23 cellular contexts compared by ENCODE assay signal in the genomic region with DNA sequence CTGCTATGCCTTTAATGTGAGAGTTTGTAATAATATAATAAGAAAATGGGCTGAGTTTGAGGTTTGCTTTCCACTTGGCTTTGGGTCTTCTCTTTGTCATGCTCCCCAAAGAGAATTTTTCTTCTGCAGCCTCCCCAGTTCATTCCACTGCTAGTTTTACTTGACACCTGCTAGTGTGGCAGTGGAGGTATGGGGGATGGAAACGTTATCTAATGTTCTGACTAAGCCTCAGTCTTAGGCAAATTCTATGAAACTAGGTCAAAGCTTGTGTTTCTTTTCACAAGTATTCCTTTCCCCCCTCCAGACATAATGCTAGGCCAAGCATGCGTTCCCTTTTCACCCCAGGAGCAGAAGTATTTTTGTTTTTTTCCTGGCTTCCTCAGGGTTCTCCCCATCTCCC.
A peak's percentile ranks its signal among the peaks of the same experiment; 100 is the strongest.
DNase-seq lines count a peak whose midpoint lies in the region; ATAC-seq and TF ChIP-seq lines count a peak whose summit lies in the region.
"Had no signal": no experiment of that assay in that cellular context is flagged by ENCODE, and none has a peak within 500 bp of the region (broad histone marks: within the 10 kb centered on the region; RNA-seq: fewer than 3 reads in every experiment).

No MANE protein-coding gene starts in this region.

- peaks cover 0 to 2% (median 0%) of the 10 kb centered on the region in 7 donors for H3K9me3 Mint-ChIP-seq in CD4-positive, CD25-positive, alpha-beta regulatory T cell
- H3K9me3 Mint-ChIP-seq: CD4-positive, alpha-beta memory T cell; GM23338 had no signal

- H3K4me1 ChIP-seq in CD4-positive, CD25-positive, alpha-beta regulatory T cell (ENCODE audit: control insufficient read depth, insufficient read depth, low read length, poor library complexity, severe bottlenecking): peaks cover 4% of the 10 kb centered on the region
- peaks cover 44% of the 10 kb centered on the region for H3K4me1 ChIP-seq in OCI-LY1 (ENCODE audit: insufficient read depth, low read length, severe bottlenecking)
- peaks cover 6% of the 10 kb centered on the region for H3K4me1 ChIP-seq in thymus (ENCODE audit: control insufficient read depth, insufficient read depth, low read length)
- H3K4me1 ChIP-seq in transverse colon: no peaks in the 10 kb centered on the region
- H3K4me1 ChIP-seq: A549, BE2C, HAP-1 had no signal

- no peaks in the 10 kb centered on the region for H4K20me1 ChIP-seq in OCI-LY1 (ENCODE audit: insufficient read depth, low read length)

- no peaks in the 10 kb centered on the region for H3K36me3 ChIP-seq in CD4-positive, CD25-positive, alpha-beta regulatory T cell (ENCODE audit: control insufficient read depth, insufficient read depth, low read length)
- H3K36me3 ChIP-seq in OCI-LY1 (ENCODE audit: insufficient read depth, low read length): no peaks in the 10 kb centered on the region
- H3K36me3 ChIP-seq in thymus (ENCODE audit: control insufficient read depth, insufficient read depth): no peaks in the 10 kb centered on the region
- H3K36me3 ChIP-seq in MG63: no peaks in the 10 kb centered on the region
- H3K36me3 ChIP-seq in transverse colon: no peaks in the 10 kb centered on the region
- H3K36me3 ChIP-seq: BE2C; BLaER1 treated with 17β-estradiol and CSF1 and Interleukin-3, amounts not matched to agents 10 nM and 100 nM; HAP-1 had no signal

- no peak overlapping the region for H3K4me2 ChIP-seq in OCI-LY1 (ENCODE audit: low read length)
- H3K4me2 ChIP-seq: A549; BLaER1 treated with 17β-estradiol and CSF1 and Interleukin-3, amounts not matched to agents 10 nM and 100 nM; GM23338 had no signal

- H3K79me2 ChIP-seq in OCI-LY1 (ENCODE audit: insufficient read depth, low read length): no peaks in the 10 kb centered on the region

- in situ Hi-C loops in transverse colon (cut with MboI; ENCODE audit: low pct_ligation_motif_present in 1 of 4, low pct_unique_long_range_greater_than_20kb in 1 of 4, low sequenced_read_pairs in 3 of 4): loop anchor here in 1 of 4 donors (25.0 kb wide), 1 partner anchor 923 kb away; no protein-coding TSS in a partner anchor

- H3K4me1 Mint-ChIP-seq in CD4-positive, CD25-positive, alpha-beta regulatory T cell: peaks cover 7 to 35% (median 12%) of the 10 kb centered on the region in 4 donors
- H3K4me1 Mint-ChIP-seq: CD14-positive monocyte had no signal

- no peaks in the 10 kb centered on the region for H3K27me3 ChIP-seq in CD4-positive, CD25-positive, alpha-beta regulatory T cell (ENCODE audit: control insufficient read depth, insufficient read depth, low read length)
- H3K27me3 ChIP-seq in OCI-LY1 (ENCODE audit: insufficient read depth, low read length): no peaks in the 10 kb centered on the region
- no peaks in the 10 kb centered on the region for H3K27me3 ChIP-seq in thymus (ENCODE audit: control insufficient read depth, insufficient read depth)
- no peaks in the 10 kb centered on the region for H3K27me3 ChIP-seq in MG63
- no peaks in the 10 kb centered on the region for H3K27me3 ChIP-seq in transverse colon
- H3K27me3 ChIP-seq: BE2C had no signal

- peak overlapping the region in 2 of 3 donors; percentile 21 to 28 for H3K27ac Mint-ChIP-seq in CD4-positive, CD25-positive, alpha-beta regulatory T cell
- H3K27ac Mint-ChIP-seq: CD14-positive monocyte, GM23338, HFFc6 had no signal

- no peak overlapping the region for H3K4me3 ChIP-seq in CD4-positive, CD25-positive, alpha-beta regulatory T cell (ENCODE audit: low read depth, low read length)
- H3K4me3 ChIP-seq in GM12865 (ENCODE audit: low read depth, low read length) (no peak overlapping the region), OCI-LY1 (ENCODE audit: low read depth, low read length, poor library complexity, severe bottlenecking) (no peak overlapping the region), thymus (ENCODE audit: low read length) (no peak overlapping the region), MG63 (no peak overlapping the region), transverse colon (no peak overlapping the region)
- H3K4me3 ChIP-seq: A549; BLaER1 treated with 17β-estradiol and CSF1 and Interleukin-3, amounts not matched to agents 10 nM and 100 nM; GM12878; GM23338; HAP-1 had no signal

- H2AFZ ChIP-seq in OCI-LY1 (ENCODE audit: low read length): no peak overlapping the region
- H2AFZ ChIP-seq: GM23338 had no signal

- TF ChIP-seq CTCF in GM12865 (IDR thresholded peaks at IDR 0.05; ENCODE audit: insufficient read depth, low read depth, low read length, missing control alignments): no peak
- no peak for TF ChIP-seq CTCF in OCI-LY1 (IDR thresholded peaks at IDR 0.05; ENCODE audit: low read length)
- TF ChIP-seq CTCF in transverse colon (IDR thresholded peaks at IDR 0.05): no peak

- no peaks in the 10 kb centered on the region for H3K9me2 ChIP-seq in OCI-LY1 (ENCODE audit: low read depth, low read length)

- no peaks in the 10 kb centered on the region for H3K27me3 Mint-ChIP-seq in CD4-positive, CD25-positive, alpha-beta regulatory T cell
- H3K27me3 Mint-ChIP-seq: CD4-positive, alpha-beta memory T cell had no signal

- no peaks in the 10 kb centered on the region for H3F3A ChIP-seq in OCI-LY1 (ENCODE audit: insufficient read depth, low read length)

- WGBS in thymus: 30% methylated on average over 2 of the region's 2 CpGs
- WGBS in transverse colon (ENCODE audit: low coverage in 1 of 2), 2 donors: 63% methylated on average over 2 of the region's 2 CpGs; no CpG with 5 or more reads in 1 of the 2 donors

- no peak overlapping the region for H3K9ac ChIP-seq in OCI-LY1 (ENCODE audit: low read length)
- H3K9ac ChIP-seq: BLaER1 treated with 17β-estradiol and CSF1 and Interleukin-3, amounts not matched to agents 10 nM and 100 nM had no signal

- DNase-seq in CD4-positive, CD25-positive, alpha-beta regulatory T cell: peak in 1 of 3 donors; percentile 31
- DNase-seq in GM12865 (ENCODE audit: low read depth) (peak; percentile 32), MG63 (no peak), cardiac septum (ENCODE audit: low spot score) (no peak), transverse colon (no peak)
- DNase-seq: 8988T; ACHN; AML-193; BE2C; Calu3; CD4-positive, alpha-beta memory T cell; COR-L47; DMS53; DMS79 treated with DMSO at 0.1 percent for 48 hours; HFFc6 had no signal

- no peak overlapping the region for H3K27ac ChIP-seq in CD4-positive, CD25-positive, alpha-beta regulatory T cell (ENCODE audit: insufficient read depth, low read length, poor library complexity, severe bottlenecking)
- peak overlapping the region; percentile 21 for H3K27ac ChIP-seq in OCI-LY1 (ENCODE audit: low read depth, low read length, poor library complexity, severe bottlenecking)
- H3K27ac ChIP-seq in thymus (ENCODE audit: low read depth): peak overlapping the region; percentile 18
- H3K27ac ChIP-seq in transverse colon: no peak overlapping the region
- H3K27ac ChIP-seq: A549; BLaER1 treated with 17β-estradiol and CSF1 and Interleukin-3, amounts not matched to agents 10 nM and 100 nM had no signal

- H3K4me3 Mint-ChIP-seq in CD4-positive, CD25-positive, alpha-beta regulatory T cell: peak overlapping the region in 1 of 4 donors; percentile 12
- H3K4me3 Mint-ChIP-seq: CD14-positive monocyte; CD4-positive, alpha-beta memory T cell; GM23338; HFFc6 had no signal

- TF ChIP-seq POLR2A in transverse colon (IDR thresholded peaks at IDR 0.05): no peak

- H3K36me3 Mint-ChIP-seq in CD4-positive, CD25-positive, alpha-beta regulatory T cell: no peaks in the 10 kb centered on the region
- H3K36me3 Mint-ChIP-seq: CD14-positive monocyte; CD4-positive, alpha-beta memory T cell had no signal

- TF ChIP-seq EP300 in transverse colon (IDR thresholded peaks at IDR 0.05; ENCODE audit: low read depth): no peak

- no peaks in the 10 kb centered on the region for H3K9me3 ChIP-seq in CD4-positive, CD25-positive, alpha-beta regulatory T cell (ENCODE audit: control insufficient read depth in 2 of 2, low read length in 2 of 2)
- H3K9me3 ChIP-seq in OCI-LY1 (ENCODE audit: low read length): no peaks in the 10 kb centered on the region
- H3K9me3 ChIP-seq in thymus (ENCODE audit: control insufficient read depth): no peaks in the 10 kb centered on the region
- H3K9me3 ChIP-seq in MG63: no peaks in the 10 kb centered on the region
- no peaks in the 10 kb centered on the region for H3K9me3 ChIP-seq in transverse colon
- H3K9me3 ChIP-seq: A549; BE2C; BLaER1 treated with 17β-estradiol and CSF1 and Interleukin-3, amounts not matched to agents 10 nM and 100 nM; HAP-1 had no signal

- no peak for ATAC-seq in CD4-positive, CD25-positive, alpha-beta regulatory T cell (ENCODE audit: low read depth in 2 of 2)
- ATAC-seq: A549, GM12878, GM23338 had no signal

- intact Hi-C loops in cardiac septum (cut with DNase I) (no loop called here), transverse colon (cut with DNase I; ENCODE audit: low total_unique reads) (no loop called here)

Comparison
In these comparisons a context has a peak if more than half of its experiments do, and no peak if none do; other contexts are left out.
1. H3K27ac ChIP-seq: peak in OCI-LY1 (single experiment) and thymus (single experiment); none in CD4-positive, CD25-positive, alpha-beta regulatory T cell (single experiment) and transverse colon (0 of 4).